In genomic region chr18:10153924-10154635, GRCh38 we compare ENCODE assay signal across 24 cellular contexts.
"Had no signal": no experiment of that assay in that cellular context is flagged by ENCODE, and none has a peak within 500 bp of the region (broad histone marks: within the 10 kb centered on the region; RNA-seq: fewer than 3 reads in every experiment).

No MANE protein-coding gene starts in this region.

- H3K4me3 Mint-ChIP-seq: activated B cell treated with CpG ODN at 0.5 μM for 24 hours; activated CD4-positive, alpha-beta T cell treated with anti-CD3 and anti-CD28 coated beads for 36 hours; activated naive CD4-positive, alpha-beta T cell treated with anti-CD3 and anti-CD28 coated beads, Interleukin-2, amount 10 ng/mL, durations not matched to agents 7 days and 5 days; activated T-cell treated with anti-CD3 and anti-CD28 coated beads, Interleukin-2, amount 50 U/mL, for 72 hours; mesothelial cell of epicardium; naive thymus-derived CD8-positive, alpha-beta T cell; T-helper 17 cell; type B pancreatic cell had no signal

- H3K27me3 ChIP-seq: left lung, neutrophil, ovary, right lobe of liver had no signal

- H3K4me1 Mint-ChIP-seq: activated B cell treated with CpG ODN at 0.5 μM for 24 hours; activated CD4-positive, alpha-beta T cell treated with anti-CD3 and anti-CD28 coated beads for 36 hours; activated naive CD4-positive, alpha-beta T cell treated with anti-CD3 and anti-CD28 coated beads, Interleukin-2, amount 10 ng/mL, durations not matched to agents 7 days and 5 days had no signal

- H3K9me3 ChIP-seq: neutrophil, ovary, psoas muscle, right lobe of liver, thoracic aorta had no signal

- H3K4me3 ChIP-seq: left lung, ovary, psoas muscle, right lobe of liver, SK-N-MC, thoracic aorta had no signal

- DNase-seq: activated B cell treated with CpG ODN at 0.5 μM for 24 hours; activated CD4-positive, alpha-beta T cell treated with anti-CD3 and anti-CD28 coated beads for 36 hours; activated CD4-positive, alpha-beta T cell treated with anti-CD3 and anti-CD28 coated beads, Interleukin-2, amount 50 U/mL, for 48 hours; activated effector memory CD4-positive, alpha-beta T cell treated with Interleukin-2 at 50 U/mL for 16 hours; activated naive CD4-positive, alpha-beta T cell treated with anti-CD3 and anti-CD28 coated beads, Interleukin-2, amount 10 ng/mL, durations not matched to agents 7 days and 5 days; activated T-cell treated with anti-CD3 and anti-CD28 coated beads, Interleukin-2, amount 50 U/mL, for 72 hours; effector CD8-positive, alpha-beta T cell; hippocampal formation; kidney glomerular epithelial cell; left lung; mammary epithelial cell; naive thymus-derived CD8-positive, alpha-beta T cell; ovary; psoas muscle; right lobe of liver; stimulated activated CD4-positive, alpha-beta T cell treated with anti-CD3 and anti-CD28 coated beads, Interleukin-2, amount 100 ng/mL, for 48 hours; stimulated activated naive CD8-positive, alpha-beta T cell treated with anti-CD3 and anti-CD28 coated beads, Interleukin-15, Interleukin-2, amounts not matched to agents 100 U/mL and 50 U/mL, for 24 hours; SW 1271; T-helper 17 cell had no signal

- H3K27ac ChIP-seq: left lung, neutrophil, ovary, psoas muscle, right lobe of liver, SK-N-MC, thoracic aorta had no signal

- H3K36me3 Mint-ChIP-seq: activated naive CD4-positive, alpha-beta T cell treated with anti-CD3 and anti-CD28 coated beads, Interleukin-2, amount 10 ng/mL, durations not matched to agents 7 days and 5 days; mesothelial cell of epicardium; type B pancreatic cell had no signal

- H3K27me3 Mint-ChIP-seq: activated B cell treated with CpG ODN at 0.5 μM for 24 hours; activated CD4-positive, alpha-beta T cell treated with anti-CD3 and anti-CD28 coated beads for 36 hours; activated naive CD4-positive, alpha-beta T cell treated with anti-CD3 and anti-CD28 coated beads, Interleukin-2, amount 10 ng/mL, durations not matched to agents 7 days and 5 days; type B pancreatic cell had no signal

- H3K36me3 ChIP-seq: left lung, neutrophil, ovary, right lobe of liver, thoracic aorta had no signal

- H3K27ac Mint-ChIP-seq: activated B cell treated with CpG ODN at 0.5 μM for 24 hours; activated CD4-positive, alpha-beta T cell treated with anti-CD3 and anti-CD28 coated beads for 36 hours; activated naive CD4-positive, alpha-beta T cell treated with anti-CD3 and anti-CD28 coated beads, Interleukin-2, amount 10 ng/mL, durations not matched to agents 7 days and 5 days; activated T-cell treated with anti-CD3 and anti-CD28 coated beads, Interleukin-2, amount 50 U/mL, for 72 hours; mesothelial cell of epicardium; naive thymus-derived CD8-positive, alpha-beta T cell; T-helper 17 cell; type B pancreatic cell had no signal

- H3K4me1 ChIP-seq: left lung, psoas muscle, right lobe of liver had no signal
